ENCODE assay signal across 19 cellular contexts in genomic region chr6:63268574-63268973, GRCh38. TPM values are rescaled to one million over a fixed set of nuclear protein-coding genes. Genes with fewer than 3 reads are reported as not detected.
DNase-seq lines count a peak whose midpoint lies in the region; ATAC-seq, FAIRE-seq and TF ChIP-seq lines count a peak whose summit lies in the region.
"Had no signal": no experiment of that assay in that cellular context is flagged by ENCODE, and none has a peak within 500 bp of the region (broad histone marks: within the 10 kb centered on the region; RNA-seq: fewer than 3 reads in every experiment).

No MANE protein-coding gene starts in this region.

- no peaks in the 10 kb centered on the region for H3K36me3 Mint-ChIP-seq in activated T-helper 1 cell treated with anti-CD3 and anti-CD28 coated beads, Interleukin-12 subunit alpha, Interleukin-12 subunit beta, Interleukin-2, Interleukin-4 antibody, amounts not matched to agents 30 ng/mL and 10 ng/mL and 1 ng/mL, durations not matched to agents 14 hours and 24 hours and 36 hours (ENCODE audit: low read depth)
- H3K36me3 Mint-ChIP-seq: activated naive CD4-positive, alpha-beta T cell treated with anti-CD3 and anti-CD28 coated beads, Interleukin-2, amount 10 ng/mL, durations not matched to agents 7 days and 5 days; CD8-positive, alpha-beta T cell had no signal

- no peaks in the 10 kb centered on the region for H3K27me3 Mint-ChIP-seq in activated T-helper 1 cell treated with anti-CD3 and anti-CD28 coated beads, Interleukin-12 subunit alpha, Interleukin-12 subunit beta, Interleukin-2, Interleukin-4 antibody, amounts not matched to agents 30 ng/mL and 10 ng/mL and 1 ng/mL, durations not matched to agents 14 hours and 24 hours and 36 hours (ENCODE audit: insufficient read depth)
- H3K27me3 Mint-ChIP-seq: activated naive CD4-positive, alpha-beta T cell treated with anti-CD3 and anti-CD28 coated beads, Interleukin-2, amount 10 ng/mL, durations not matched to agents 7 days and 5 days had no signal

- H3K4me1 Mint-ChIP-seq in activated T-helper 1 cell treated with anti-CD3 and anti-CD28 coated beads, Interleukin-12 subunit alpha, Interleukin-12 subunit beta, Interleukin-2, Interleukin-4 antibody, amounts not matched to agents 30 ng/mL and 10 ng/mL and 1 ng/mL, durations not matched to agents 14 hours and 24 hours and 36 hours (ENCODE audit: low read depth): no peaks in the 10 kb centered on the region
- H3K4me1 Mint-ChIP-seq: activated naive CD4-positive, alpha-beta T cell treated with anti-CD3 and anti-CD28 coated beads, Interleukin-2, amount 10 ng/mL, durations not matched to agents 7 days and 5 days had no signal

- peak; percentile 71 for ATAC-seq in GM19397 (IDR thresholded peaks at IDR 0.05; ENCODE audit: unreplicated experiment)
- ATAC-seq in HG02588 (IDR thresholded peaks at IDR 0.05; ENCODE audit: unreplicated experiment): peak; percentile 68
- peak; percentile 64 for ATAC-seq in HG03135 (IDR thresholded peaks at IDR 0.05; ENCODE audit: unreplicated experiment)
- ATAC-seq: CD8-positive, alpha-beta T cell; HepG2; left colon; pancreas had no signal

- H3K4me3 Mint-ChIP-seq in activated T-helper 1 cell treated with anti-CD3 and anti-CD28 coated beads, Interleukin-12 subunit alpha, Interleukin-12 subunit beta, Interleukin-2, Interleukin-4 antibody, amounts not matched to agents 30 ng/mL and 10 ng/mL and 1 ng/mL, durations not matched to agents 14 hours and 24 hours and 36 hours: no peak overlapping the region
- H3K4me3 Mint-ChIP-seq: activated naive CD4-positive, alpha-beta T cell treated with anti-CD3 and anti-CD28 coated beads, Interleukin-2, amount 10 ng/mL, durations not matched to agents 7 days and 5 days; CD8-positive, alpha-beta T cell had no signal

- no peaks in the 10 kb centered on the region for H3K9me3 Mint-ChIP-seq in activated T-helper 1 cell treated with anti-CD3 and anti-CD28 coated beads, Interleukin-12 subunit alpha, Interleukin-12 subunit beta, Interleukin-2, Interleukin-4 antibody, amounts not matched to agents 30 ng/mL and 10 ng/mL and 1 ng/mL, durations not matched to agents 14 hours and 24 hours and 36 hours
- H3K9me3 Mint-ChIP-seq: activated naive CD4-positive, alpha-beta T cell treated with anti-CD3 and anti-CD28 coated beads, Interleukin-2, amount 10 ng/mL, durations not matched to agents 7 days and 5 days; CD8-positive, alpha-beta T cell had no signal

- no peak overlapping the region for H3K27ac Mint-ChIP-seq in activated T-helper 1 cell treated with anti-CD3 and anti-CD28 coated beads, Interleukin-12 subunit alpha, Interleukin-12 subunit beta, Interleukin-2, Interleukin-4 antibody, amounts not matched to agents 30 ng/mL and 10 ng/mL and 1 ng/mL, durations not matched to agents 14 hours and 24 hours and 36 hours
- H3K27ac Mint-ChIP-seq: activated naive CD4-positive, alpha-beta T cell treated with anti-CD3 and anti-CD28 coated beads, Interleukin-2, amount 10 ng/mL, durations not matched to agents 7 days and 5 days; CD8-positive, alpha-beta T cell had no signal

- no peak for TF ChIP-seq CTCF in GM12865 (IDR thresholded peaks at IDR 0.05; ENCODE audit: insufficient read depth, low read depth, low read length, missing control alignments)
- no peak for TF ChIP-seq CTCF in D721Med (IDR thresholded peaks at IDR 0.05; ENCODE audit: insufficient read depth, missing control alignments)

- no peak overlapping the region for H3K4me3 ChIP-seq in GM12865 (ENCODE audit: low read depth, low read length)
- H3K4me3 ChIP-seq: pancreas, suprapubic skin had no signal

- intact Hi-C loops in activated T-helper 1 cell treated with anti-CD3 and anti-CD28 coated beads, Interleukin-12 subunit alpha, Interleukin-12 subunit beta, Interleukin-2, Interleukin-4 antibody, amounts not matched to agents 30 ng/mL and 10 ng/mL and 1 ng/mL, durations not matched to agents 14 hours and 24 hours and 36 hours (cut with micrococcal nuclease): no loop called here

- DNase-seq in GM12865 (ENCODE audit: low read depth) (peak; percentile 60), D721Med (ENCODE audit: insufficient read length, low spot score) (no peak), HK-2 (ENCODE audit: unreplicated experiment) (no peak), HuH-7.5 (ENCODE audit: low spot score) (no peak)
- DNase-seq in activated T-helper 1 cell treated with anti-CD3 and anti-CD28 coated beads, Interleukin-12 subunit alpha, Interleukin-12 subunit beta, Interleukin-2, Interleukin-4 antibody, amounts not matched to agents 30 ng/mL and 10 ng/mL and 1 ng/mL, durations not matched to agents 14 hours and 24 hours and 36 hours (ENCODE audit: low spot score): no peak
- DNase-seq: 8988T; activated naive CD4-positive, alpha-beta T cell treated with anti-CD3 and anti-CD28 coated beads, Interleukin-2, amount 10 ng/mL, durations not matched to agents 7 days and 5 days; brain microvascular endothelial cell; CD8-positive, alpha-beta T cell; hypothalamus; left colon; NCI-H1092; NCI-H446 treated with DMSO at 0.1 percent for 48 hours; pancreas had no signal

- no peak for FAIRE-seq in D721Med (lab: Jason Lieb, UNC)
- FAIRE-seq: HepG2, pancreas had no signal

RNA-seq across cellular contexts. Expression of gene LGSN, which starts 51.2 kb away (rescaled TPM):
- not detected in 2 replicates for total RNA-seq in activated T-helper 1 cell treated with anti-CD3 and anti-CD28 coated beads, Interleukin-12 subunit alpha, Interleukin-12 subunit beta, Interleukin-2, Interleukin-4 antibody, amounts not matched to agents 30 ng/mL and 10 ng/mL and 1 ng/mL, durations not matched to agents 14 hours and 24 hours and 36 hours
- total RNA-seq: CD8-positive, alpha-beta T cell had no signal

RNA-seq across cellular contexts. Expression of gene FKBP1C, which starts 57.3 kb away (rescaled TPM):
- total RNA-seq in activated T-helper 1 cell treated with anti-CD3 and anti-CD28 coated beads, Interleukin-12 subunit alpha, Interleukin-12 subunit beta, Interleukin-2, Interleukin-4 antibody, amounts not matched to agents 30 ng/mL and 10 ng/mL and 1 ng/mL, durations not matched to agents 14 hours and 24 hours and 36 hours: 2.3 and 2.7 TPM in 2 replicates
- total RNA-seq: CD8-positive, alpha-beta T cell had no signal
